18 cellular contexts compared by ENCODE assay signal in genomic region chr12:132834181-132834711, GRCh38. TPM values are rescaled to one million over a fixed set of nuclear protein-coding genes. Genes with fewer than 3 reads are reported as not detected.
DNase-seq lines count a peak whose midpoint lies in the region; ATAC-seq and TF ChIP-seq lines count a peak whose summit lies in the region.
"Had no signal": no experiment of that assay in that cellular context is flagged by ENCODE, and none has a peak within 500 bp of the region (broad histone marks: within the 10 kb centered on the region; RNA-seq: fewer than 3 reads in every experiment).

No MANE protein-coding gene starts in this region.

- peak overlapping the region; percentile 65 to 77 (median 73) for H3K4me3 Mint-ChIP-seq in CD4-positive, CD25-positive, alpha-beta regulatory T cell
- H3K4me3 Mint-ChIP-seq in activated T-helper 1 cell treated with anti-CD3 and anti-CD28 coated beads, Interleukin-12 subunit alpha, Interleukin-12 subunit beta, Interleukin-2, Interleukin-4 antibody, amounts not matched to agents 30 ng/mL and 10 ng/mL and 1 ng/mL, durations not matched to agents 14 hours and 24 hours and 36 hours, result peak overlapping the region; percentile 43
- peak overlapping the region; percentile 42 for H3K4me3 Mint-ChIP-seq in natural killer cell
- H3K4me3 Mint-ChIP-seq: activated B cell treated with CpG ODN at 0.5 μM for 24 hours had no signal

- no peak overlapping the region for H3K4me3 ChIP-seq in CD4-positive, CD25-positive, alpha-beta regulatory T cell (ENCODE audit: low read depth, low read length)
- H3K4me3 ChIP-seq in GM08714 (ENCODE audit: low read length), result peak overlapping the region; percentile 25; the same call in 1 of the 2 replicates
- H3K4me3 ChIP-seq: adrenal gland, Peyer's patch, testis had no signal

- DNase-seq in CD4-positive, CD25-positive, alpha-beta regulatory T cell, result peak in 2 of 3 donors; percentile 21 to 80
- DNase-seq in activated T-helper 1 cell treated with anti-CD3 and anti-CD28 coated beads, Interleukin-12 subunit alpha, Interleukin-12 subunit beta, Interleukin-2, Interleukin-4 antibody, amounts not matched to agents 30 ng/mL and 10 ng/mL and 1 ng/mL, durations not matched to agents 14 hours and 24 hours and 36 hours (ENCODE audit: low spot score), result no peak
- DNase-seq in natural killer cell, result no peak
- DNase-seq in DMS 273 (lab: John Stamatoyannopoulos, UW; ENCODE audit: unreplicated experiment), result no peak
- no peak for DNase-seq in amniotic stem cell (lab: John Stamatoyannopoulos, UW)
- DNase-seq in Ammon's horn (ENCODE audit: low spot score), result no peak
- DNase-seq: activated B cell treated with CpG ODN at 0.5 μM for 24 hours, adrenal gland, EL, Kasumi-1, mesendoderm, NCI-H1930, occipital lobe, testis had no signal

- no peaks in the 10 kb centered on the region for H3K36me3 ChIP-seq in CD4-positive, CD25-positive, alpha-beta regulatory T cell (ENCODE audit: control insufficient read depth, insufficient read depth, low read length)
- H3K36me3 ChIP-seq: adrenal gland had no signal

- no peaks in the 10 kb centered on the region for H3K27me3 ChIP-seq in CD4-positive, CD25-positive, alpha-beta regulatory T cell (ENCODE audit: control insufficient read depth, insufficient read depth, low read length)
- H3K27me3 ChIP-seq: adrenal gland, Peyer's patch, testis had no signal

- peak overlapping the region; percentile 41 for H3K27ac ChIP-seq in CD4-positive, CD25-positive, alpha-beta regulatory T cell (ENCODE audit: insufficient read depth, low read length, poor library complexity, severe bottlenecking)
- H3K27ac ChIP-seq: adrenal gland, HL-60, testis had no signal

- peak; percentile 53 to 71 for ATAC-seq in CD4-positive, CD25-positive, alpha-beta regulatory T cell (ENCODE audit: low read depth in 2 of 2)
- ATAC-seq in natural killer cell (peak in 1 of 3 donors; percentile 50), GM21737 (IDR thresholded peaks at IDR 0.05; ENCODE audit: unreplicated experiment) (no peak)

- no peaks in the 10 kb centered on the region for H3K9me3 ChIP-seq in CD4-positive, CD25-positive, alpha-beta regulatory T cell (ENCODE audit: control insufficient read depth in 2 of 2, low read length in 2 of 2)
- H3K9me3 ChIP-seq: adrenal gland, Peyer's patch, testis had no signal

- H3K9me3 Mint-ChIP-seq in CD4-positive, CD25-positive, alpha-beta regulatory T cell, result peaks cover 0 to 1% (median 0%) of the 10 kb centered on the region in 7 donors
- no peaks in the 10 kb centered on the region for H3K9me3 Mint-ChIP-seq in activated T-helper 1 cell treated with anti-CD3 and anti-CD28 coated beads, Interleukin-12 subunit alpha, Interleukin-12 subunit beta, Interleukin-2, Interleukin-4 antibody, amounts not matched to agents 30 ng/mL and 10 ng/mL and 1 ng/mL, durations not matched to agents 14 hours and 24 hours and 36 hours
- H3K9me3 Mint-ChIP-seq in natural killer cell, result no peaks in the 10 kb centered on the region
- H3K9me3 Mint-ChIP-seq: activated B cell treated with CpG ODN at 0.5 μM for 24 hours had no signal

- peak overlapping the region; percentile 91 to 94 (median 92) for H3K27ac Mint-ChIP-seq in CD4-positive, CD25-positive, alpha-beta regulatory T cell
- peak overlapping the region; percentile 95 for H3K27ac Mint-ChIP-seq in activated T-helper 1 cell treated with anti-CD3 and anti-CD28 coated beads, Interleukin-12 subunit alpha, Interleukin-12 subunit beta, Interleukin-2, Interleukin-4 antibody, amounts not matched to agents 30 ng/mL and 10 ng/mL and 1 ng/mL, durations not matched to agents 14 hours and 24 hours and 36 hours
- H3K27ac Mint-ChIP-seq in natural killer cell, result peak overlapping the region; percentile 50 to 62
- H3K27ac Mint-ChIP-seq: activated B cell treated with CpG ODN at 0.5 μM for 24 hours had no signal

- intact Hi-C loops in activated T-helper 1 cell treated with anti-CD3 and anti-CD28 coated beads, Interleukin-12 subunit alpha, Interleukin-12 subunit beta, Interleukin-2, Interleukin-4 antibody, amounts not matched to agents 30 ng/mL and 10 ng/mL and 1 ng/mL, durations not matched to agents 14 hours and 24 hours and 36 hours (cut with micrococcal nuclease), result loop anchor here (5.0 kb wide), 1 partner anchor 33 kb away; no protein-coding TSS in a partner anchor
- intact Hi-C loops in natural killer cell (cut with micrococcal nuclease), result no loop called here

- H3K4me1 Mint-ChIP-seq in CD4-positive, CD25-positive, alpha-beta regulatory T cell, result peaks cover 5 to 42% (median 20%) of the 10 kb centered on the region in 4 donors
- H3K4me1 Mint-ChIP-seq in activated T-helper 1 cell treated with anti-CD3 and anti-CD28 coated beads, Interleukin-12 subunit alpha, Interleukin-12 subunit beta, Interleukin-2, Interleukin-4 antibody, amounts not matched to agents 30 ng/mL and 10 ng/mL and 1 ng/mL, durations not matched to agents 14 hours and 24 hours and 36 hours (ENCODE audit: low read depth), result peaks cover 39% of the 10 kb centered on the region
- H3K4me1 Mint-ChIP-seq in natural killer cell, result peaks cover 10 to 15% of the 10 kb centered on the region in 2 donors

- H3K4me1 ChIP-seq in CD4-positive, CD25-positive, alpha-beta regulatory T cell (ENCODE audit: control insufficient read depth, insufficient read depth, low read length, poor library complexity, severe bottlenecking), result peaks cover 16% of the 10 kb centered on the region
- H3K4me1 ChIP-seq: Peyer's patch had no signal

- TF ChIP-seq CTCF in natural killer cell (IDR thresholded peaks at IDR 0.05), result no peak

- peaks cover 10% of the 10 kb centered on the region for H3K36me3 Mint-ChIP-seq in CD4-positive, CD25-positive, alpha-beta regulatory T cell
- peaks cover 32% of the 10 kb centered on the region for H3K36me3 Mint-ChIP-seq in activated T-helper 1 cell treated with anti-CD3 and anti-CD28 coated beads, Interleukin-12 subunit alpha, Interleukin-12 subunit beta, Interleukin-2, Interleukin-4 antibody, amounts not matched to agents 30 ng/mL and 10 ng/mL and 1 ng/mL, durations not matched to agents 14 hours and 24 hours and 36 hours (ENCODE audit: low read depth)
- H3K36me3 Mint-ChIP-seq in natural killer cell, result no peaks in the 10 kb centered on the region

- peaks cover 5% of the 10 kb centered on the region for H3K27me3 Mint-ChIP-seq in CD4-positive, CD25-positive, alpha-beta regulatory T cell
- H3K27me3 Mint-ChIP-seq in activated T-helper 1 cell treated with anti-CD3 and anti-CD28 coated beads, Interleukin-12 subunit alpha, Interleukin-12 subunit beta, Interleukin-2, Interleukin-4 antibody, amounts not matched to agents 30 ng/mL and 10 ng/mL and 1 ng/mL, durations not matched to agents 14 hours and 24 hours and 36 hours (ENCODE audit: insufficient read depth), result no peaks in the 10 kb centered on the region
- H3K27me3 Mint-ChIP-seq in natural killer cell (ENCODE audit: low read depth in 2 of 2), result no peaks in the 10 kb centered on the region
- H3K27me3 Mint-ChIP-seq: activated B cell treated with CpG ODN at 0.5 μM for 24 hours had no signal

RNA-seq across cellular contexts. Expression of gene GOLGA3, which starts 5.6 kb away (rescaled TPM):
- 46.4 TPM for total RNA-seq in CD4-positive, CD25-positive, alpha-beta regulatory T cell
- polyA plus RNA-seq in CD4-positive, CD25-positive, alpha-beta regulatory T cell, result 1 to 10 TPM; 2.0 to 7.8 (median 3.6) TPM
- 78.7 and 86.9 TPM in 2 replicates for total RNA-seq in activated T-helper 1 cell treated with anti-CD3 and anti-CD28 coated beads, Interleukin-12 subunit alpha, Interleukin-12 subunit beta, Interleukin-2, Interleukin-4 antibody, amounts not matched to agents 30 ng/mL and 10 ng/mL and 1 ng/mL, durations not matched to agents 14 hours and 24 hours and 36 hours
- total RNA-seq in natural killer cell, result 10 to 100 TPM; 39.1 to 54.3 (median 50.9) TPM

RNA-seq across cellular contexts. Expression of gene CHFR, which starts 53.2 kb away (rescaled TPM):
- total RNA-seq in CD4-positive, CD25-positive, alpha-beta regulatory T cell, result 118 TPM
- polyA plus RNA-seq in CD4-positive, CD25-positive, alpha-beta regulatory T cell, result 10 to 100 TPM; 24.3 to 43.3 (median 37.4) TPM
- 63.7 and 65.6 TPM in 2 replicates for total RNA-seq in activated T-helper 1 cell treated with anti-CD3 and anti-CD28 coated beads, Interleukin-12 subunit alpha, Interleukin-12 subunit beta, Interleukin-2, Interleukin-4 antibody, amounts not matched to agents 30 ng/mL and 10 ng/mL and 1 ng/mL, durations not matched to agents 14 hours and 24 hours and 36 hours
- 100 to 1,000 TPM; 161 to 170 (median 168) TPM for total RNA-seq in natural killer cell

Comparison
In these comparisons a context has a peak if more than half of its experiments do, and no peak if none do; other contexts are left out.
1. DNase-seq: peak in CD4-positive, CD25-positive, alpha-beta regulatory T cell (2 of 3); none in activated T-helper 1 cell treated with anti-CD3 and anti-CD28 coated beads, Interleukin-12 subunit alpha, Interleukin-12 subunit beta, Interleukin-2, Interleukin-4 antibody, amounts not matched to agents 30 ng/mL and 10 ng/mL and 1 ng/mL, durations not matched to agents 14 hours and 24 hours and 36 hours (single experiment), natural killer cell (single experiment), DMS 273 (single experiment), amniotic stem cell (single experiment) and Ammon's horn (single experiment).
2. Peak in every context shown above with its lines, with median percentiles within 50 percentile points of each other: H3K27ac Mint-ChIP-seq and H3K4me3 Mint-ChIP-seq.